1 cellular context compared by ENCODE assay signal in the genomic region with DNA sequence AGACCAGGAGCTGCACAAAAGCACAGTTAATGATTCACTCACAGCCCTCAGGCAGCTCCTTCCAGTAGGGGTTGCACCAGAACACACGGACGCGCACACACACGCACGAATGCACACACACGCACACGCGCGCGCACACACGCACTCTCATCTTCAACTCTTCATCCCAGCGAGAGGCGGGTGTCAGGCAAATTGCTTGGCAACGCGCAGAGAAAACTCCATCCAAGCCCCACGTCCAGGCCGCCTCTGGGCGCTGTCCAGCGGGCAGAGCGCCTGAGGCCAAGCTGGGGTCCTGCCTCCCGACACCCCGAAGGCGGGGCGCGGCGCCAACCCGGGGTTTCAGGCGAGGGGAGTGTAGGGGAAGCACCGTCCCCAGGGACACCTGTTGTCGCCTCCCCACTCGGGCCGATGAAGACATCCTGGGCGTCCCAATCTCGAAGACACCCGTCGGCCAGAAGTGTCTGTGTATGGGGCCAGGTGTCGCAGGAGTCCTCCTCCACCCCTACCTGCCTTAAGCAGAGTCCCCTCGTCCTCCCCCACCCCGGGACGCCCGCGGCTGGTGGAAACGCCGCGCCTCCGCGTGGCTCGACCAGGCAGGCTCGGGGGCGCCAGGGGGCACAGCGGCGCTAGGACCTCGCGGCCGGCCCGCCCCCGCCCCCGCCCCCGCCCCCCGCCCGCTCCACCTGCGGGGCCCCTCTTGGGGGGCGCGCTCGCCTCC.
TF ChIP-seq lines count a peak whose summit lies in the region.

No MANE protein-coding gene starts in this region.

TF ChIP-seq in liver, 16 proteins besides CTCF, POLR2A, EP300 and RAD21:
- TF ChIP-seq EGR1 (IDR thresholded peaks at IDR 0.05; ENCODE audit: low read depth in 2 of 2) (no peak), RXRA (IDR thresholded peaks at IDR 0.05) (peak; percentile 18 to 21), GABPA (IDR thresholded peaks at IDR 0.05 in 1 of 2, conservative IDR thresholded peaks at IDR 0.05 in 1 of 2) (no peak), HNF4G (IDR thresholded peaks at IDR 0.05) (no peak)
- TF ChIP-seq, protein P1, sequence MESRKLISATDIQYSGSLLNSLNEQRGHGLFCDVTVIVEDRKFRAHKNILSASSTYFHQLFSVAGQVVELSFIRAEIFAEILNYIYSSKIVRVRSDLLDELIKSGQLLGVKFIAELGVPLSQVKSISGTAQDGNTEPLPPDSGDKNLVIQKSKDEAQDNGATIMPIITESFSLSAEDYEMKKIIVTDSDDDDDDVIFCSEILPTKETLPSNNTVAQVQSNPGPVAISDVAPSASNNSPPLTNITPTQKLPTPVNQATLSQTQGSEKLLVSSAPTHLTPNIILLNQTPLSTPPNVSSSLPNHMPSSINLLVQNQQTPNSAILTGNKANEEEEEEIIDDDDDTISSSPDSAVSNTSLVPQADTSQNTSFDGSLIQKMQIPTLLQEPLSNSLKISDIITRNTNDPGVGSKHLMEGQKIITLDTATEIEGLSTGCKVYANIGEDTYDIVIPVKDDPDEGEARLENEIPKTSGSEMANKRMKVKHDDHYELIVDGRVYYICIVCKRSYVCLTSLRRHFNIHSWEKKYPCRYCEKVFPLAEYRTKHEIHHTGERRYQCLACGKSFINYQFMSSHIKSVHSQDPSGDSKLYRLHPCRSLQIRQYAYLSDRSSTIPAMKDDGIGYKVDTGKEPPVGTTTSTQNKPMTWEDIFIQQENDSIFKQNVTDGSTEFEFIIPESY (IDR thresholded peaks at IDR 0.05), result no peak
- TF ChIP-seq, protein P2, sequence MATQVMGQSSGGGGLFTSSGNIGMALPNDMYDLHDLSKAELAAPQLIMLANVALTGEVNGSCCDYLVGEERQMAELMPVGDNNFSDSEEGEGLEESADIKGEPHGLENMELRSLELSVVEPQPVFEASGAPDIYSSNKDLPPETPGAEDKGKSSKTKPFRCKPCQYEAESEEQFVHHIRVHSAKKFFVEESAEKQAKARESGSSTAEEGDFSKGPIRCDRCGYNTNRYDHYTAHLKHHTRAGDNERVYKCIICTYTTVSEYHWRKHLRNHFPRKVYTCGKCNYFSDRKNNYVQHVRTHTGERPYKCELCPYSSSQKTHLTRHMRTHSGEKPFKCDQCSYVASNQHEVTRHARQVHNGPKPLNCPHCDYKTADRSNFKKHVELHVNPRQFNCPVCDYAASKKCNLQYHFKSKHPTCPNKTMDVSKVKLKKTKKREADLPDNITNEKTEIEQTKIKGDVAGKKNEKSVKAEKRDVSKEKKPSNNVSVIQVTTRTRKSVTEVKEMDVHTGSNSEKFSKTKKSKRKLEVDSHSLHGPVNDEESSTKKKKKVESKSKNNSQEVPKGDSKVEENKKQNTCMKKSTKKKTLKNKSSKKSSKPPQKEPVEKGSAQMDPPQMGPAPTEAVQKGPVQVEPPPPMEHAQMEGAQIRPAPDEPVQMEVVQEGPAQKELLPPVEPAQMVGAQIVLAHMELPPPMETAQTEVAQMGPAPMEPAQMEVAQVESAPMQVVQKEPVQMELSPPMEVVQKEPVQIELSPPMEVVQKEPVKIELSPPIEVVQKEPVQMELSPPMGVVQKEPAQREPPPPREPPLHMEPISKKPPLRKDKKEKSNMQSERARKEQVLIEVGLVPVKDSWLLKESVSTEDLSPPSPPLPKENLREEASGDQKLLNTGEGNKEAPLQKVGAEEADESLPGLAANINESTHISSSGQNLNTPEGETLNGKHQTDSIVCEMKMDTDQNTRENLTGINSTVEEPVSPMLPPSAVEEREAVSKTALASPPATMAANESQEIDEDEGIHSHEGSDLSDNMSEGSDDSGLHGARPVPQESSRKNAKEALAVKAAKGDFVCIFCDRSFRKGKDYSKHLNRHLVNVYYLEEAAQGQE (IDR thresholded peaks at IDR 0.05), result peak; percentile 97
- TF ChIP-seq, protein P3, sequence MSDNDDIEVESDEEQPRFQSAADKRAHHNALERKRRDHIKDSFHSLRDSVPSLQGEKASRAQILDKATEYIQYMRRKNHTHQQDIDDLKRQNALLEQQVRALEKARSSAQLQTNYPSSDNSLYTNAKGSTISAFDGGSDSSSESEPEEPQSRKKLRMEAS (IDR thresholded peaks at IDR 0.05), result no peak
